ENCODE assay signal across 1 cellular context in the genomic region with DNA sequence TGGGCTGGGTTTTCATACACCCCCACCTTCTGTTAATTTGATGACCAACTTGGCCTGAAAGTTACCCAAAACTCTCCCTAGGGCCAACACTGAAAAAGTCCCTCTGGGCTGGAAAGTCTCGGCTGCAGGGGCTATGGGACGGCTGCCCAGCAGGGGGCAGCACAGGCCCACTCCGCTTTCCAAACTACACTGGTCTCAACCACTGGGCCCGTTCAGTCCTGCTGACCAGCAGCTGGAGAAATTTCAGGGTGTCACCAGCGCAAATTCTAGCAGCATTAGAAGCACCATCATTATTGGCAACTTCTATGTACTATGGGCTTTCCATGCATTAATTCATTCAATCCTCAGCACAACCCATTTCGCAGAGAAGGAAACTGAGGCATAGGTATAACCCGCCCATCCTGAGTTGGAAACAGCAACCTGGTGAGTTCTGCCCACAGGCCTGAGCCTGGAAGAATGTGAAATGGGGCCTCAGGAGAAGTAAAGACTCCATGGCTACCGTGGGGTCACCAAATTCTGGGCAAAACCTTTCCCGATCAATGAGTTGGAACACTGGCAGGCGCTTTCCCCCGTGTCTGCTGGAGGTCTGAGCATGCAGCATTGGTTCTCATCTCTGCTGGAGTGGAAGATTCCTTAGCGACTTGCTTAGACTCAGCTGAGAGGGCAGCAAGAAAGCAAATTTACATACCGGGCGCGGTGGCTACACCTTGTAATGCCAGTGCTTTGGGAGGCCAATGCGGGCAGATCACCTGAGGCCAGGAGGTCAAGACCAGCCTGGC.
TF ChIP-seq lines count a peak whose summit lies in the region.

No MANE protein-coding gene starts in this region.

TF ChIP-seq in HepG2, 621 proteins besides CTCF, POLR2A, EP300 and RAD21 (continued from another document):
- TF ChIP-seq KDM6A (CRISPR knock-in tag; IDR thresholded peaks at IDR 0.05; ENCODE audit: low read depth), result no peak
- peak; percentile 56; the same call in 1 of the 2 replicates for TF ChIP-seq ZNF121 (CRISPR knock-in tag; IDR thresholded peaks at IDR 0.05)
- no peak for TF ChIP-seq SP1 (IDR thresholded peaks at IDR 0.05)
- no peak for TF ChIP-seq SP1 (CRISPR knock-in tag; IDR thresholded peaks at IDR 0.05)
- TF ChIP-seq, protein P1, sequence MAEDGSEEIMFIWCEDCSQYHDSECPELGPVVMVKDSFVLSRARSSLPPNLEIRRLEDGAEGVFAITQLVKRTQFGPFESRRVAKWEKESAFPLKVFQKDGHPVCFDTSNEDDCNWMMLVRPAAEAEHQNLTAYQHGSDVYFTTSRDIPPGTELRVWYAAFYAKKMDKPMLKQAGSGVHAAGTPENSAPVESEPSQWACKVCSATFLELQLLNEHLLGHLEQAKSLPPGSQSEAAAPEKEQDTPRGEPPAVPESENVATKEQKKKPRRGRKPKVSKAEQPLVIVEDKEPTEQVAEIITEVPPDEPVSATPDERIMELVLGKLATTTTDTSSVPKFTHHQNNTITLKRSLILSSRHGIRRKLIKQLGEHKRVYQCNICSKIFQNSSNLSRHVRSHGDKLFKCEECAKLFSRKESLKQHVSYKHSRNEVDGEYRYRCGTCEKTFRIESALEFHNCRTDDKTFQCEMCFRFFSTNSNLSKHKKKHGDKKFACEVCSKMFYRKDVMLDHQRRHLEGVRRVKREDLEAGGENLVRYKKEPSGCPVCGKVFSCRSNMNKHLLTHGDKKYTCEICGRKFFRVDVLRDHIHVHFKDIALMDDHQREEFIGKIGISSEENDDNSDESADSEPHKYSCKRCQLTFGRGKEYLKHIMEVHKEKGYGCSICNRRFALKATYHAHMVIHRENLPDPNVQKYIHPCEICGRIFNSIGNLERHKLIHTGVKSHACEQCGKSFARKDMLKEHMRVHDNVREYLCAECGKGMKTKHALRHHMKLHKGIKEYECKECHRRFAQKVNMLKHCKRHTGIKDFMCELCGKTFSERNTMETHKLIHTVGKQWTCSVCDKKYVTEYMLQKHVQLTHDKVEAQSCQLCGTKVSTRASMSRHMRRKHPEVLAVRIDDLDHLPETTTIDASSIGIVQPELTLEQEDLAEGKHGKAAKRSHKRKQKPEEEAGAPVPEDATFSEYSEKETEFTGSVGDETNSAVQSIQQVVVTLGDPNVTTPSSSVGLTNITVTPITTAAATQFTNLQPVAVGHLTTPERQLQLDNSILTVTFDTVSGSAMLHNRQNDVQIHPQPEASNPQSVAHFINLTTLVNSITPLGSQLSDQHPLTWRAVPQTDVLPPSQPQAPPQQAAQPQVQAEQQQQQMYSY (CRISPR knock-in tag; IDR thresholded peaks at IDR 0.05), result no peak
- no peak for TF ChIP-seq PPARG (CRISPR knock-in tag; conservative IDR thresholded peaks at IDR 0.05)
- TF ChIP-seq BCL6 (CRISPR knock-in tag; IDR thresholded peaks at IDR 0.05), result 0 out of 2 replicates have a peak, but pooled peaks have one; percentile 14
- TF ChIP-seq ZNF331 (CRISPR knock-in tag; IDR thresholded peaks at IDR 0.05), result peak; percentile 27; the same call in 1 of the 2 replicates
